Comparison of ENCODE assay signal across 6 cellular contexts in the genomic region with DNA sequence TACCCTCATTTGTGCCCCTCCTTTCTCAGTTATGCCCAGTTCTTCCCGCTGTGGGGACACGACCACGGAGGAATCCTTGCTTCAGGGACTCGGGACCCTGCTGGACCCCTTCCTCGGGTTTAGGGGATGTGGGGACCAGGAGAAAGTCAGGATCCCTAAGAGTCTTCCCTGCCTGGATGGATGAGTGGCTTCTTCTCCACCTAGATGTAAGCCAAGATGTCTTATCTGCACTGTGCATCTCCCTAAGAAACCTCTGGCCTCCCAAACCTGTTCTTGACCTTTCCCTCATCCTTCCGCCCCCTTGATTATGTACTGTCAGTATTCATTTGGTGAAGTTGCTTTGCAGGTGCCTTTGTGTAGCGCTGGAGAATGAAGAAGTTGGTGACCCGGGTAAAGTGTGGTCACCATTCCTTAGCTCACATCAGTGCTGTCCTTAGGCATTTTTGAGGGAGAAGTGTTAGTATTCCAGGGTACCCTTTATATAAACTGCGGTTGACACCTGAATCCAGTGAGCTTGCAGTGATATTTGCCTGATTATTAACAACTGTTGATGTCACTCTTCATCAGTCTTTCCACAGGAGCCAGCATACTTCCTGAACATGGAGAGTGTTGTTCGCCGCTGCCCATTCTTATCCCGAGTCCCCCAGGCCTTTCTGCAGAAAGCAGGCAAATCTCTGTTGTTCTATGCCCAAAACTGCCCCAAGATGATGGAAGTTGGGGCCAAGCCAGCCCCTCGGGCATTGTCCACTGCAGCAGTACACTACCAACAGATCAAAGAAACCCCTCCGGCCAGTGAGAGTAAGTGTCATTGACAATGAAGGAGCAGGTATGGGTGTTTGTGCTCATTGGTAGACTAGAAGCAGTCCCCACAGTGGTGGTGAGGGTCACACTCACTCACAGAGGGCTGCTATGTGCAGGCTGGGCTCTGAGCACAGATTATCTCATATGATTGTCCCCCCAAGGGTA. TPM values are rescaled to one million over a fixed set of nuclear protein-coding genes. Genes with fewer than 3 reads are reported as not detected.
DNase-seq lines count a peak whose midpoint lies in the region; ATAC-seq and TF ChIP-seq lines count a peak whose summit lies in the region.

No MANE protein-coding gene starts in this region.

- H3K27me3 ChIP-seq in right atrium auricular region (no peaks in the 10 kb centered on the region), upper lobe of left lung (no peaks in the 10 kb centered on the region)

- H3K27me3 Mint-ChIP-seq in activated naive CD4-positive, alpha-beta T cell treated with anti-CD3 and anti-CD28 coated beads, Interleukin-2, amount 50 U/mL, for 24 hours, result no peaks in the 10 kb centered on the region

- H3K36me3 ChIP-seq in right atrium auricular region (peaks cover 29% of the 10 kb centered on the region), upper lobe of left lung (peaks cover 15 to 30% (median 17%) of the 10 kb centered on the region in 4 donors)

- no peak for DNase-seq in activated naive CD4-positive, alpha-beta T cell treated with anti-CD3 and anti-CD28 coated beads, Interleukin-2, amount 50 U/mL, for 16 hours
- DNase-seq in right atrium auricular region (ENCODE audit: low spot score) (no peak), upper lobe of left lung (no peak), GM10266 (ENCODE audit: extremely low spot score) (no peak), SW 1271 (lab: John Stamatoyannopoulos, UW) (no peak)

- TF ChIP-seq EP300 in upper lobe of left lung (IDR thresholded peaks at IDR 0.05), result no peak

- H3K27ac ChIP-seq in right atrium auricular region (peak overlapping the region; percentile 87 to 93), upper lobe of left lung (peak overlapping the region; percentile 89 to 98 (median 93))

- 28 to 36% methylated on average over 14 of the region's 14 CpGs for WGBS in upper lobe of left lung, 2 donors

- H3K4me1 ChIP-seq in right atrium auricular region, result peaks cover 0 to 63% of the 10 kb centered on the region in 2 donors
- peaks cover 60 to 87% (median 75%) of the 10 kb centered on the region in 4 donors for H3K4me1 ChIP-seq in upper lobe of left lung

- TF ChIP-seq CTCF in right atrium auricular region (IDR thresholded peaks at IDR 0.05) (no peak), upper lobe of left lung (IDR thresholded peaks at IDR 0.05) (no peak), GM10266 (IDR thresholded peaks at IDR 0.05; ENCODE audit: control insufficient read depth, insufficient read depth, low read depth, missing control alignments) (no peak)

- TF ChIP-seq POLR2A in upper lobe of left lung (IDR thresholded peaks at IDR 0.05), result no peak

- H3K4me3 ChIP-seq in right atrium auricular region, result peak overlapping the region; percentile 88 to 99
- peak overlapping the region; percentile 88 to 96 (median 92) for H3K4me3 ChIP-seq in upper lobe of left lung

- H3K9me3 ChIP-seq in right atrium auricular region (no peaks in the 10 kb centered on the region), upper lobe of left lung (no peaks in the 10 kb centered on the region)

- peak overlapping the region; percentile 96 for H3K27ac Mint-ChIP-seq in activated naive CD4-positive, alpha-beta T cell treated with anti-CD3 and anti-CD28 coated beads, Interleukin-2, amount 50 U/mL, for 24 hours

- ATAC-seq in upper lobe of left lung (ENCODE audit: low FRiP score in 2 of 2), result no peak

- H3K9me3 Mint-ChIP-seq in activated naive CD4-positive, alpha-beta T cell treated with anti-CD3 and anti-CD28 coated beads, Interleukin-2, amount 50 U/mL, for 24 hours, result no peaks in the 10 kb centered on the region

- peaks cover 16% of the 10 kb centered on the region for H3K36me3 Mint-ChIP-seq in activated naive CD4-positive, alpha-beta T cell treated with anti-CD3 and anti-CD28 coated beads, Interleukin-2, amount 50 U/mL, for 24 hours

- peaks cover 51% of the 10 kb centered on the region for H3K4me1 Mint-ChIP-seq in activated naive CD4-positive, alpha-beta T cell treated with anti-CD3 and anti-CD28 coated beads, Interleukin-2, amount 50 U/mL, for 24 hours

- peak overlapping the region; percentile 95 for H3K4me3 Mint-ChIP-seq in activated naive CD4-positive, alpha-beta T cell treated with anti-CD3 and anti-CD28 coated beads, Interleukin-2, amount 50 U/mL, for 24 hours

RNA-seq across cellular contexts. Expression of gene ALAS1, which starts 1.0 kb away (rescaled TPM):
- total RNA-seq in right atrium auricular region (100 to 1,000 TPM in 1 of 2 donors, 10 to 100 TPM in 1; 69.7 to 103 TPM), upper lobe of left lung (10 to 100 TPM; 53.2 to 97.3 (median 74.0) TPM)

RNA-seq across cellular contexts. Expression of gene TLR9, which starts 26.5 kb away (rescaled TPM):
- total RNA-seq in right atrium auricular region (not detected), upper lobe of left lung (1 to 10 TPM in 1 of 6 donors, under 1 TPM in 1, not detected in 4; 0.29 to 1.1 TPM)

RNA-seq across cellular contexts. Expression of gene TWF2, which starts 40.0 kb away (rescaled TPM):
- 10 to 100 TPM; 54.4 to 58.6 TPM for total RNA-seq in right atrium auricular region
- 10 to 100 TPM; 31.9 to 83.5 (median 66.6) TPM for total RNA-seq in upper lobe of left lung

RNA-seq across cellular contexts. Expression of gene POC1A, which starts 44.7 kb away (rescaled TPM):
- total RNA-seq in right atrium auricular region (under 1 TPM; 0.47 to 0.78 TPM), upper lobe of left lung (1 to 10 TPM; 1.0 to 4.2 (median 2.8) TPM)

RNA-seq across cellular contexts. Expression of gene PPM1M, which starts 46.6 kb away (rescaled TPM):
- total RNA-seq in right atrium auricular region (1 to 10 TPM; 5.7 to 8.1 TPM), upper lobe of left lung (10 to 100 TPM; 18.7 to 68.1 (median 47.8) TPM)
